8 cellular contexts compared by ENCODE assay signal in genomic region chr7:32890010-32890552, GRCh38. TPM values are rescaled to one million over a fixed set of nuclear protein-coding genes. Genes with fewer than 3 reads are reported as not detected.
DNase-seq lines count a peak whose midpoint lies in the region; ATAC-seq and TF ChIP-seq lines count a peak whose summit lies in the region.

No MANE protein-coding gene starts in this region.

- peak overlapping the region; percentile 90 to 97 (median 96) for H3K27ac ChIP-seq in body of pancreas
- H3K27ac ChIP-seq in liver (ENCODE audit: low read depth in 1 of 2, low read length in 2 of 2): peak overlapping the region; percentile 96 to 98
- peak overlapping the region; percentile 84 to 100 (median 95) for H3K27ac ChIP-seq in thyroid gland

- peaks cover 52% of the 10 kb centered on the region for H3K4me1 ChIP-seq in body of pancreas
- peaks cover 7 to 24% (median 10%) of the 10 kb centered on the region in 4 donors for H3K4me1 ChIP-seq in liver (ENCODE audit: control insufficient read depth in 4 of 4, insufficient read depth in 4 of 4, low read length in 3 of 4)
- peaks cover 24 to 48% of the 10 kb centered on the region in 2 donors for H3K4me1 ChIP-seq in thyroid gland

- no peaks in the 10 kb centered on the region for H3K9me3 ChIP-seq in body of pancreas
- H3K9me3 ChIP-seq in liver (ENCODE audit: control insufficient read depth in 4 of 4, low read length in 3 of 4): no peaks in the 10 kb centered on the region
- H3K9me3 ChIP-seq in thyroid gland: no peaks in the 10 kb centered on the region

- WGBS in body of pancreas, 2 donors: 0 to 1% methylated on average over 7 of the region's 7 CpGs
- under 1% methylated on average over 7 of the region's 7 CpGs for WGBS in liver
- 0 to 1% methylated on average over 7 of the region's 7 CpGs for WGBS in thyroid gland, 2 donors

- H3K4me3 ChIP-seq in body of pancreas (peak overlapping the region; percentile 54 to 85), liver (ENCODE audit: low read depth in 1 of 3, low read length in 3 of 3) (peak overlapping the region; percentile 58 to 95 (median 86)), thyroid gland (replicated peaks in 1 of 3) (peak overlapping the region in 2 of 3 donors; percentile 28 to 92)

- intact Hi-C loops in body of pancreas (cut with DNase I) (no loop called here), thyroid gland (cut with DNase I) (no loop called here)

- H3K27me3 ChIP-seq in body of pancreas (no peaks in the 10 kb centered on the region), liver (ENCODE audit: control insufficient read depth in 4 of 4, insufficient read depth in 4 of 4, low read length in 3 of 4) (no peaks in the 10 kb centered on the region), thyroid gland (no peaks in the 10 kb centered on the region)

- no peak for ATAC-seq in body of pancreas

- peak; percentile 46 for DNase-seq in DMS79 treated with DMSO at 0.1 percent for 48 hours (lab: John Stamatoyannopoulos, UW)
- DNase-seq in DMS79 (lab: John Stamatoyannopoulos, UW): no peak
- peak; percentile 53 for DNase-seq in M059J (ENCODE audit: low read depth)
- peak in 1 of 4 donors; percentile 18 for DNase-seq in body of pancreas
- DNase-seq in thyroid gland: peak; percentile 49 to 52
- DNase-seq in NCI-H146 (lab: John Stamatoyannopoulos, UW): no peak
- no peak for DNase-seq in NCI-H446 (lab: John Stamatoyannopoulos, UW)

- no peak for TF ChIP-seq RAD21 in liver (IDR thresholded peaks at IDR 0.05)

- TF ChIP-seq POLR2A in body of pancreas (IDR thresholded peaks at IDR 0.05): no peak
- TF ChIP-seq POLR2A in thyroid gland (IDR thresholded peaks at IDR 0.05): peak in 1 of 2 donors; percentile 46

- no peaks in the 10 kb centered on the region for H3K36me3 ChIP-seq in body of pancreas (replicated peaks in 1 of 2; ENCODE audit: insufficient read depth in 1 of 2, low read depth in 2 of 2)
- no peaks in the 10 kb centered on the region for H3K36me3 ChIP-seq in liver (ENCODE audit: control insufficient read depth in 4 of 4, insufficient read depth in 3 of 4, low read depth in 1 of 4, low read length in 3 of 4)
- H3K36me3 ChIP-seq in thyroid gland: no peaks in the 10 kb centered on the region

- H3K9ac ChIP-seq in liver (ENCODE audit: low read depth in 1 of 2, low read length in 2 of 2): peak overlapping the region; percentile 95 to 96

- no peak for TF ChIP-seq CTCF in body of pancreas (IDR thresholded peaks at IDR 0.05)
- TF ChIP-seq CTCF in liver (IDR thresholded peaks at IDR 0.05; ENCODE audit: low read depth, low read length, missing input control): no peak
- TF ChIP-seq CTCF in thyroid gland (IDR thresholded peaks at IDR 0.05): no peak

TF ChIP-seq in liver, 16 proteins besides CTCF, POLR2A, EP300 and RAD21:
- no peak for TF ChIP-seq ZBTB33 (IDR thresholded peaks at IDR 0.05)
- TF ChIP-seq, protein P1, sequence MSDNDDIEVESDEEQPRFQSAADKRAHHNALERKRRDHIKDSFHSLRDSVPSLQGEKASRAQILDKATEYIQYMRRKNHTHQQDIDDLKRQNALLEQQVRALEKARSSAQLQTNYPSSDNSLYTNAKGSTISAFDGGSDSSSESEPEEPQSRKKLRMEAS (IDR thresholded peaks at IDR 0.05): no peak
- no peak for TF ChIP-seq FOXA2 (IDR thresholded peaks at IDR 0.05)
- no peak for TF ChIP-seq REST (IDR thresholded peaks at IDR 0.05)
- no peak for TF ChIP-seq JUND (IDR thresholded peaks at IDR 0.05)
- no peak for TF ChIP-seq NR2F2 (IDR thresholded peaks at IDR 0.05)
- TF ChIP-seq SP1 (IDR thresholded peaks at IDR 0.05): no peak
- TF ChIP-seq RXRA (IDR thresholded peaks at IDR 0.05): no peak

RNA-seq across cellular contexts. Expression of gene KBTBD2, which starts 1.5 kb away (rescaled TPM):
- 32.6 and 46.6 TPM in 2 replicates for total RNA-seq in M059J (2014; rRNA removed; shearing (Covaris generic))
- 10 to 100 TPM; 13.5 to 14.8 TPM for total RNA-seq in body of pancreas
- total RNA-seq in liver: 10 to 100 TPM; 22.5 to 29.5 TPM
- polyA plus RNA-seq in liver: 1 to 10 TPM; 7.1 to 7.6 TPM
- total RNA-seq in thyroid gland: 10 to 100 TPM; 35.1 to 49.8 (median 42.5) TPM

Comparison
In these comparisons a context has a peak if more than half of its experiments do, and no peak if none do; other contexts are left out.
1. DNase-seq: peak in DMS79 treated with DMSO at 0.1 percent for 48 hours (single experiment), M059J (single experiment) and thyroid gland (2 of 2); none in DMS79 (single experiment), NCI-H146 (single experiment) and NCI-H446 (0 of 2).
2. Peak in every context shown above with its lines, with median percentiles within 50 percentile points of each other: H3K27ac ChIP-seq and H3K4me3 ChIP-seq.